Comparison of ENCODE assay signal across 26 cellular contexts in the genomic region with DNA sequence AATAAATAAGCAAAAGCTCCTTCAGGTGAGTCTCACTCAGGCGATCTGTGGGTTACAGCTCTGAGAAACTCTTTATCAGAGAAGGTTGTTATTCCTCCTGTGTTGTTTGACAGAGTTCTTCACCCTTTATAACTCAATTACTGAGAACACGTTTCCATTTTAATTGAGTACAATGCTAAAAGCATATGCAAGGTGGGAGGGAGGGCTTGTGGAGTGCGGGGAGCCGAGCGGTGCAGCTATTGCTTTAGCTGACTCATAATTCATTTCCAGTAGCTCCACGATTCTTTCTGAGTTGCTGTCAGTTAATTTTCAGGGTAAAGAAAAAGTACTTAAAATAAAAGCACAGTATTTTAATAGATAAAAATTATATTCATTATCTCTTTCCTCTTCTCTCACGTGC.
"Had no signal": no experiment of that assay in that cellular context is flagged by ENCODE, and none has a peak within 500 bp of the region (broad histone marks: within the 10 kb centered on the region; RNA-seq: fewer than 3 reads in every experiment).

No MANE protein-coding gene starts in this region.

- H3K27ac ChIP-seq: colonic mucosa, coronary artery, dorsolateral prefrontal cortex, epithelial cell of prostate, esophagus muscularis mucosa, esophagus squamous epithelium, foreskin keratinocyte, gastrocnemius medialis, gastroesophageal sphincter, heart left ventricle, heart right ventricle had no signal

- FAIRE-seq: colon, endometrium, endothelial cell of umbilical vein, frontal cortex had no signal

- H3K4me3 ChIP-seq: colonic mucosa, coronary artery, dorsolateral prefrontal cortex, esophagus muscularis mucosa, esophagus squamous epithelium, gastrocnemius medialis, gastroesophageal sphincter, heart left ventricle, heart right ventricle had no signal

- H3K36me3 ChIP-seq: colonic mucosa, esophagus squamous epithelium, gastrocnemius medialis, gastroesophageal sphincter had no signal

- H3K4me1 ChIP-seq: colonic mucosa, esophagus muscularis mucosa, esophagus squamous epithelium, foreskin keratinocyte, gastrocnemius medialis, gastroesophageal sphincter, heart right ventricle had no signal

- H3K9me3 ChIP-seq: colonic mucosa, esophagus muscularis mucosa, esophagus squamous epithelium, gastrocnemius medialis, gastroesophageal sphincter, heart left ventricle, heart right ventricle had no signal

- H3K27me3 ChIP-seq: colonic mucosa, dorsolateral prefrontal cortex, esophagus muscularis mucosa, esophagus squamous epithelium, gastrocnemius medialis, gastroesophageal sphincter, heart left ventricle, heart right ventricle had no signal

- DNase-seq: colonic mucosa; cortex of kidney; dermis blood vessel endothelial cell; dorsolateral prefrontal cortex; effector CD4-positive, alpha-beta T cell; effector CD8-positive, alpha-beta T cell; effector memory CD4-positive, alpha-beta T cell; effector memory CD8-positive, alpha-beta T cell; endodermal cell; erythroblast; esophagus squamous epithelium; foreskin fibroblast; foreskin keratinocyte; foreskin melanocyte; gastrocnemius medialis; glutamatergic neuron; heart left ventricle; heart right ventricle had no signal
